8 cellular contexts compared by ENCODE assay signal in the genomic region with DNA sequence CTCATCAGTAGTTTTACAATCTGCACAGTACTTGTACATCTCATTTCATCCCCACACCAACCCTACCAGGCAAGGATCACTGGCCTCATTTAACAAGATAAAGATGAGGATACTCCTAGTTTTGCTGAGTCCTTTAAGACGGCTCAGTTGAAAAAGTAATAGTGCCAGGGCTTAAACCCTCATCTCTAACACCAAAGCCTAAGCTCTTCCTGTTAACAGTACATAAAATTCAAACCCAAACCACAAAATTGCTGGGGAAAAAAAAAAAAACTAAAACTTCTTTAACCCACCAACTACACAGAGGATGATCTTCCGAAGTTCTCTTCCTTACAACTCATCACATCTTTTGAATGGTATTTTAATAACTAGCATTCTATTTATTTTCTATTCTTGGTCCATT. TPM values are rescaled to one million over a fixed set of nuclear protein-coding genes. Genes with fewer than 3 reads are reported as not detected.
DNase-seq lines count a peak whose midpoint lies in the region; ATAC-seq, FAIRE-seq and TF ChIP-seq lines count a peak whose summit lies in the region.

No MANE protein-coding gene starts in this region.

- no peak overlapping the region for H2AFZ ChIP-seq in Karpas-422 (ENCODE audit: low read length)

- peak; percentile 25 for ATAC-seq in central memory CD8-positive, alpha-beta T cell (replicated peaks; ENCODE audit: extremely low read depth, poor library complexity, severe bottlenecking)
- ATAC-seq in HG03108 (IDR thresholded peaks at IDR 0.05; ENCODE audit: unreplicated experiment) (no peak), GM18519 (IDR thresholded peaks at IDR 0.05; ENCODE audit: low FRiP score, unreplicated experiment) (no peak)

- H3K27me3 Mint-ChIP-seq in central memory CD8-positive, alpha-beta T cell = no peaks in the 10 kb centered on the region

- H3K36me3 ChIP-seq in Karpas-422 (ENCODE audit: insufficient read depth, low read length) = peaks cover 22% of the 10 kb centered on the region
- no peaks in the 10 kb centered on the region for H3K36me3 ChIP-seq in muscle layer of duodenum (ENCODE audit: control insufficient read depth in 1 of 2, insufficient read depth in 2 of 2, low read length in 2 of 2)

- TF ChIP-seq CTCF in AG10803 (conservative IDR thresholded peaks at IDR 0.05; ENCODE audit: low read length) = no peak

- peak overlapping the region; percentile 96 for H3K27ac Mint-ChIP-seq in central memory CD8-positive, alpha-beta T cell (ENCODE audit: low read depth)

- H3K4me1 ChIP-seq in Karpas-422 (ENCODE audit: low read length) (peaks cover 59% of the 10 kb centered on the region), muscle layer of duodenum (ENCODE audit: control insufficient read depth in 1 of 2, insufficient read depth in 2 of 2, low read length in 2 of 2) (peaks cover 11 to 44% of the 10 kb centered on the region in 2 donors)

- peak overlapping the region; percentile 96 for H3K9ac ChIP-seq in Karpas-422 (ENCODE audit: low read length)

- peaks cover 66% of the 10 kb centered on the region for H3K79me2 ChIP-seq in Karpas-422 (ENCODE audit: low read length)

- DNase-seq in AG10803 (ENCODE audit: low read depth) = no peak
- no peak for DNase-seq in Karpas-422
- no peak for DNase-seq in central memory CD8-positive, alpha-beta T cell (ENCODE audit: low spot score in 2 of 2)
- no peak for DNase-seq in NCI-H187 (lab: John Stamatoyannopoulos, UW)
- no peak for DNase-seq in RCC 7860 (ENCODE audit: low spot score)

- H3K4me1 Mint-ChIP-seq in central memory CD8-positive, alpha-beta T cell = peaks cover 50% of the 10 kb centered on the region

- H3K9me3 ChIP-seq in Karpas-422 (ENCODE audit: low read length) (no peaks in the 10 kb centered on the region), muscle layer of duodenum (ENCODE audit: control insufficient read depth in 1 of 2, low read length in 2 of 2) (no peaks in the 10 kb centered on the region)

- H4K20me1 ChIP-seq in Karpas-422 (ENCODE audit: insufficient read depth, low read depth, low read length) = peaks cover 34% of the 10 kb centered on the region

- H3K9me2 ChIP-seq in Karpas-422 (replicated peaks; ENCODE audit: insufficient read depth, low read length) = no peaks in the 10 kb centered on the region

- H3K27me3 ChIP-seq in Karpas-422 (ENCODE audit: low read length) = no peaks in the 10 kb centered on the region
- no peaks in the 10 kb centered on the region for H3K27me3 ChIP-seq in muscle layer of duodenum (ENCODE audit: low read depth, low read length)

- H3K4me3 ChIP-seq in AG10803 (ENCODE audit: low read length) (peak overlapping the region; percentile 97), Karpas-422 (ENCODE audit: low read length) (peak overlapping the region; percentile 86), muscle layer of duodenum (ENCODE audit: low read depth in 1 of 2, low read length in 2 of 2) (peak overlapping the region; percentile 78 to 96)

- H3K4me3 Mint-ChIP-seq in central memory CD8-positive, alpha-beta T cell = peak overlapping the region; percentile 93

- no peak for FAIRE-seq in RCC 7860 (lab: Jason Lieb, UNC)

- peak overlapping the region; percentile 88 for H3K4me2 ChIP-seq in Karpas-422 (ENCODE audit: low read depth, low read length, poor library complexity, severe bottlenecking)

- peaks cover 29% of the 10 kb centered on the region for H3K36me3 Mint-ChIP-seq in central memory CD8-positive, alpha-beta T cell (ENCODE audit: insufficient read depth)

- H3K9me3 Mint-ChIP-seq in central memory CD8-positive, alpha-beta T cell = no peaks in the 10 kb centered on the region

- H3K27ac ChIP-seq in Karpas-422 (ENCODE audit: low read length) (no peak overlapping the region; the same call in 1 of the 2 replicates), muscle layer of duodenum (ENCODE audit: low read length) (peak overlapping the region; percentile 94)

RNA-seq across cellular contexts. Expression of gene SAR1A, which starts 1.3 kb away (rescaled TPM):
- 49.6 and 78.9 TPM in 2 replicates for total RNA-seq in Karpas-422 (2014; rRNA removed; shearing (Covaris generic); ENCODE audit: low replicate concordance)

RNA-seq across cellular contexts. Expression of gene TYSND1, which starts 22.5 kb away (rescaled TPM):
- total RNA-seq in Karpas-422 (2014; rRNA removed; shearing (Covaris generic); ENCODE audit: low replicate concordance) = 23.6 and 38.2 TPM in 2 replicates

RNA-seq across cellular contexts. Expression of gene AIFM2, which starts 36.4 kb away (rescaled TPM):
- 5.7 and 8.9 TPM in 2 replicates for total RNA-seq in Karpas-422 (2014; rRNA removed; shearing (Covaris generic); ENCODE audit: low replicate concordance)
